In the genomic region with DNA sequence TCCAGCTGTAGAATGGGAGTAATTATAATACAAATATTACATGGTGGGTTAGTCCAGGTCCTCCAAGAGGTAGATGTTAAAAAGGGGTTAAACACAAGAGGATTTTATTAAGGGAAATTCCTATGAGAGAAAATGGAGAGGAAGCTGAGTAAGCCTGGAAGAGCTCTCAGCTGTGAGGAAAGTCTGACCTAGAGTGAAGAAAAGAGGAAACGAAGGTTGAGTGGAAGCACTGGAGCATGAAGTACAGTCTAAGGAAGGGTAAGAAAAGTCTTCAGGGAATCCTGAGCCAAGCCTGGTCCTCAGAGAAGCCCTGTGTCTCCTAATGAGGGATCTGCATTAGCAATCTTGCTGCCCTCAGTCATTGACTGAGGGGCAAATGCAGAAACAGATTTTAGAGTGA, we compare ENCODE assay signal across 12 cellular contexts.
DNase-seq lines count a peak whose midpoint lies in the region; ATAC-seq and TF ChIP-seq lines count a peak whose summit lies in the region.
"Had no signal": no experiment of that assay in that cellular context is flagged by ENCODE, and none has a peak within 500 bp of the region (broad histone marks: within the 10 kb centered on the region; RNA-seq: fewer than 3 reads in every experiment).

No MANE protein-coding gene starts in this region.

- H3K36me3 Mint-ChIP-seq in GM23338 (ENCODE audit: low read depth), result no peaks in the 10 kb centered on the region
- H3K36me3 Mint-ChIP-seq in activated naive CD8-positive, alpha-beta T cell treated with anti-CD3 and anti-CD28 coated beads, Interleukin-2, amount 50 U/mL, for 24 hours (ENCODE audit: low read depth), result no peaks in the 10 kb centered on the region
- H3K36me3 Mint-ChIP-seq: CD8-positive, alpha-beta T cell had no signal

- no peaks in the 10 kb centered on the region for H3K9me2 ChIP-seq in GM23338 (ENCODE audit: insufficient read depth)

- H2AFZ ChIP-seq in GM23338, result no peak overlapping the region

- no peaks in the 10 kb centered on the region for H3K4me1 ChIP-seq in GM23338 (ENCODE audit: insufficient read depth)
- H3K4me1 ChIP-seq: tibial artery had no signal

- H3K36me3 ChIP-seq in GM23338 (ENCODE audit: insufficient read depth), result no peaks in the 10 kb centered on the region
- H3K36me3 ChIP-seq: tibial artery had no signal

- H3K4me2 ChIP-seq in GM23338, result no peak overlapping the region

- ATAC-seq in GM18858 (IDR thresholded peaks at IDR 0.05; ENCODE audit: unreplicated experiment), result peak; percentile 66
- ATAC-seq in GM23338, result no peak
- ATAC-seq in HG03442 (IDR thresholded peaks at IDR 0.05; ENCODE audit: unreplicated experiment), result peak; percentile 58
- no peak for ATAC-seq in activated naive CD8-positive, alpha-beta T cell treated with anti-CD3 and anti-CD28 coated beads, Interleukin-2, amount 50 U/mL, for 24 hours
- ATAC-seq: CD8-positive, alpha-beta T cell had no signal

- H3F3A ChIP-seq in GM23338 (replicated peaks; ENCODE audit: low read depth), result no peaks in the 10 kb centered on the region

- no peaks in the 10 kb centered on the region for H3K4me1 Mint-ChIP-seq in GM23338
- no peaks in the 10 kb centered on the region for H3K4me1 Mint-ChIP-seq in activated naive CD8-positive, alpha-beta T cell treated with anti-CD3 and anti-CD28 coated beads, Interleukin-2, amount 50 U/mL, for 24 hours

- no peak for DNase-seq in GM23338 (ENCODE audit: low spot score)
- DNase-seq in fibroblast of pulmonary artery (ENCODE audit: low read depth), result peak; percentile 28
- no peak for DNase-seq in anterior cingulate cortex (lab: John Stamatoyannopoulos, UW)
- DNase-seq in activated naive CD8-positive, alpha-beta T cell treated with anti-CD3 and anti-CD28 coated beads, Interleukin-2, amount 50 U/mL, for 24 hours, result no peak
- DNase-seq in NCI-H2081 (lab: John Stamatoyannopoulos, UW), result no peak
- DNase-seq in central memory CD4-positive, alpha-beta T cell, result no peak
- DNase-seq: activated T-cell treated with anti-CD3 and anti-CD28 coated beads for 4 hours; CD8-positive, alpha-beta T cell; NCI-H1694; tibial artery had no signal

- H3K27ac ChIP-seq in GM23338 (ENCODE audit: low read depth), result no peak overlapping the region
- H3K27ac ChIP-seq: tibial artery had no signal

- H3K27ac Mint-ChIP-seq in GM23338, result peak overlapping the region; percentile 2; the same call in 1 of the 2 replicates
- H3K27ac Mint-ChIP-seq in activated naive CD8-positive, alpha-beta T cell treated with anti-CD3 and anti-CD28 coated beads, Interleukin-2, amount 50 U/mL, for 24 hours, result no peak overlapping the region
- H3K27ac Mint-ChIP-seq: CD8-positive, alpha-beta T cell had no signal

- H3K9me3 Mint-ChIP-seq in GM23338, result no peaks in the 10 kb centered on the region
- peaks cover 6% of the 10 kb centered on the region for H3K9me3 Mint-ChIP-seq in activated naive CD8-positive, alpha-beta T cell treated with anti-CD3 and anti-CD28 coated beads, Interleukin-2, amount 50 U/mL, for 24 hours

- no peaks in the 10 kb centered on the region for H3K27me3 ChIP-seq in GM23338 (ENCODE audit: insufficient read depth)
- H3K27me3 ChIP-seq: tibial artery had no signal

- no peak overlapping the region for H3K4me3 Mint-ChIP-seq in GM23338
- no peak overlapping the region for H3K4me3 Mint-ChIP-seq in activated naive CD8-positive, alpha-beta T cell treated with anti-CD3 and anti-CD28 coated beads, Interleukin-2, amount 50 U/mL, for 24 hours
- H3K4me3 Mint-ChIP-seq: CD8-positive, alpha-beta T cell had no signal

- no peaks in the 10 kb centered on the region for H3K79me2 ChIP-seq in GM23338 (replicated peaks; ENCODE audit: insufficient read depth)

- no peaks in the 10 kb centered on the region for H4K20me1 ChIP-seq in GM23338 (replicated peaks; ENCODE audit: insufficient read depth)

- no peak overlapping the region for H3K4me3 ChIP-seq in GM23338
- no peak overlapping the region for H3K4me3 ChIP-seq in fibroblast of pulmonary artery (replicated peaks; ENCODE audit: low read depth, low read length)
- H3K4me3 ChIP-seq: tibial artery had no signal

- H3K27me3 Mint-ChIP-seq in GM23338 (ENCODE audit: insufficient read depth, low read depth, poor library complexity), result no peaks in the 10 kb centered on the region
- H3K27me3 Mint-ChIP-seq in activated naive CD8-positive, alpha-beta T cell treated with anti-CD3 and anti-CD28 coated beads, Interleukin-2, amount 50 U/mL, for 24 hours, result no peaks in the 10 kb centered on the region

- TF ChIP-seq CTCF in GM23338 (conservative IDR thresholded peaks at IDR 0.05; ENCODE audit: low read depth in 2 of 2) (no peak), fibroblast of pulmonary artery (IDR thresholded peaks at IDR 0.05; ENCODE audit: low read length, missing control alignments) (no peak)

TF ChIP-seq in GM23338, 12 proteins besides CTCF, POLR2A, EP300 and RAD21 (continues in another document):
- no peak for TF ChIP-seq STAT1 (IDR thresholded peaks at IDR 0.05; ENCODE audit: unreplicated experiment)
- no peak for TF ChIP-seq ZNF331 (CRISPR knock-in tag; IDR thresholded peaks at IDR 0.05; ENCODE audit: low read depth)
- no peak for TF ChIP-seq JUNB (IDR thresholded peaks at IDR 0.05; ENCODE audit: unreplicated experiment)
- no peak for TF ChIP-seq CREB1 (CRISPR knock-in tag; IDR thresholded peaks at IDR 0.05; ENCODE audit: low read depth)
- no peak for TF ChIP-seq REST (IDR thresholded peaks at IDR 0.05; ENCODE audit: unreplicated experiment)
- TF ChIP-seq NANOG (IDR thresholded peaks at IDR 0.05; ENCODE audit: borderline replicate concordance), result no peak
- TF ChIP-seq EZH2phosphoT487 (IDR thresholded peaks at IDR 0.05; ENCODE audit: unreplicated experiment), result no peak

Comparison
In these comparisons a context has a peak if more than half of its experiments do, and no peak if none do; other contexts are left out.
1. ATAC-seq: peak in GM18858 (single experiment) and HG03442 (single experiment); none in GM23338 (single experiment) and activated naive CD8-positive, alpha-beta T cell treated with anti-CD3 and anti-CD28 coated beads, Interleukin-2, amount 50 U/mL, for 24 hours (single experiment).